2 cellular contexts compared by ENCODE assay signal in the genomic region with DNA sequence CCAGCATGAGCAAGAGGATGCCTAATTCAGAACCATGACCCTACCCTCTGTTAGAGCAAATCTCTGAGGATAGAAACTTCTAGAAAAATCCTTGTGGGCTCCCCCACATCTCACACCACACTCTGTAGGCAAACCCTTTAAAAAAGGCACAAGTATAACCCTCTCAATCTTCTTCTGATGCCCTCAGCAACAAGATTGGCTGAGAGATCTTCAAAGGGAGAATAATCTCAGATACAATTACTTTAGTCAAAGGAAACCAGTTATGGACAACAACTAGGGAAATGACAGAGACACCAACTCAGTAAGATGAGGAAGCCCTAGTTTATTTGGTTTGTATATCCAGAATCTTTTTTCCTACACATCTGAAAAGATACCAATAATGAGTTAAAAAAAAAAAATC.
TF ChIP-seq lines count a peak whose summit lies in the region.

No MANE protein-coding gene starts in this region.

TF ChIP-seq in HEK293, 187 proteins besides CTCF, POLR2A, EP300 and RAD21 (continued from another document):
- TF ChIP-seq, protein P1, sequence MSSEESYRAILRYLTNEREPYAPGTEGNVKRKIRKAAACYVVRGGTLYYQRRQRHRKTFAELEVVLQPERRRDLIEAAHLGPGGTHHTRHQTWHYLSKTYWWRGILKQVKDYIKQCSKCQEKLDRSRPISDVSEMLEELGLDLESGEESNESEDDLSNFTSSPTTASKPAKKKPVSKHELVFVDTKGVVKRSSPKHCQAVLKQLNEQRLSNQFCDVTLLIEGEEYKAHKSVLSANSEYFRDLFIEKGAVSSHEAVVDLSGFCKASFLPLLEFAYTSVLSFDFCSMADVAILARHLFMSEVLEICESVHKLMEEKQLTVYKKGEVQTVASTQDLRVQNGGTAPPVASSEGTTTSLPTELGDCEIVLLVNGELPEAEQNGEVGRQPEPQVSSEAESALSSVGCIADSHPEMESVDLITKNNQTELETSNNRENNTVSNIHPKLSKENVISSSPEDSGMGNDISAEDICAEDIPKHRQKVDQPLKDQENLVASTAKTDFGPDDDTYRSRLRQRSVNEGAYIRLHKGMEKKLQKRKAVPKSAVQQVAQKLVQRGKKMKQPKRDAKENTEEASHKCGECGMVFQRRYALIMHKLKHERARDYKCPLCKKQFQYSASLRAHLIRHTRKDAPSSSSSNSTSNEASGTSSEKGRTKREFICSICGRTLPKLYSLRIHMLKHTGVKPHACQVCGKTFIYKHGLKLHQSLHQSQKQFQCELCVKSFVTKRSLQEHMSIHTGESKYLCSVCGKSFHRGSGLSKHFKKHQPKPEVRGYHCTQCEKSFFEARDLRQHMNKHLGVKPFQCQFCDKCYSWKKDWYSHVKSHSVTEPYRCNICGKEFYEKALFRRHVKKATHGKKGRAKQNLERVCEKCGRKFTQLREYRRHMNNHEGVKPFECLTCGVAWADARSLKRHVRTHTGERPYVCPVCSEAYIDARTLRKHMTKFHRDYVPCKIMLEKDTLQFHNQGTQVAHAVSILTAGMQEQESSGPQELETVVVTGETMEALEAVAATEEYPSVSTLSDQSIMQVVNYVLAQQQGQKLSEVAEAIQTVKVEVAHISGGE (tag by site-specific recombination; conservative IDR thresholded peaks at IDR 0.05; ENCODE audit: low read depth) = no peak
- no peak for TF ChIP-seq ZNF16 (tag by site-specific recombination; IDR thresholded peaks at IDR 0.05; ENCODE audit: low read depth)
- no peak for TF ChIP-seq ZNF341 (tag by site-specific recombination; IDR thresholded peaks at IDR 0.05; ENCODE audit: low read depth)
- TF ChIP-seq ZBTB1 (tag by site-specific recombination; IDR thresholded peaks at IDR 0.05) = no peak
TF ChIP-seq in HEK293: peak in this region for 0.

TF ChIP-seq in GM12878, 131 proteins besides CTCF, POLR2A, EP300 and RAD21 (continued from another document):
- TF ChIP-seq, protein P2, sequence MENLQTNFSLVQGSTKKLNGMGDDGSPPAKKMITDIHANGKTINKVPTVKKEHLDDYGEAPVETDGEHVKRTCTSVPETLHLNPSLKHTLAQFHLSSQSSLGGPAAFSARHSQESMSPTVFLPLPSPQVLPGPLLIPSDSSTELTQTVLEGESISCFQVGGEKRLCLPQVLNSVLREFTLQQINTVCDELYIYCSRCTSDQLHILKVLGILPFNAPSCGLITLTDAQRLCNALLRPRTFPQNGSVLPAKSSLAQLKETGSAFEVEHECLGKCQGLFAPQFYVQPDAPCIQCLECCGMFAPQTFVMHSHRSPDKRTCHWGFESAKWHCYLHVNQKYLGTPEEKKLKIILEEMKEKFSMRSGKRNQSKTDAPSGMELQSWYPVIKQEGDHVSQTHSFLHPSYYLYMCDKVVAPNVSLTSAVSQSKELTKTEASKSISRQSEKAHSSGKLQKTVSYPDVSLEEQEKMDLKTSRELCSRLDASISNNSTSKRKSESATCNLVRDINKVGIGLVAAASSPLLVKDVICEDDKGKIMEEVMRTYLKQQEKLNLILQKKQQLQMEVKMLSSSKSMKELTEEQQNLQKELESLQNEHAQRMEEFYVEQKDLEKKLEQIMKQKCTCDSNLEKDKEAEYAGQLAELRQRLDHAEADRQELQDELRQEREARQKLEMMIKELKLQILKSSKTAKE (IDR thresholded peaks at IDR 0.05; ENCODE audit: low read depth, poor library complexity, severe bottlenecking) = no peak
- TF ChIP-seq JUND (IDR thresholded peaks at IDR 0.05; ENCODE audit: low read depth, low read length) = no peak
- TF ChIP-seq, protein P3, sequence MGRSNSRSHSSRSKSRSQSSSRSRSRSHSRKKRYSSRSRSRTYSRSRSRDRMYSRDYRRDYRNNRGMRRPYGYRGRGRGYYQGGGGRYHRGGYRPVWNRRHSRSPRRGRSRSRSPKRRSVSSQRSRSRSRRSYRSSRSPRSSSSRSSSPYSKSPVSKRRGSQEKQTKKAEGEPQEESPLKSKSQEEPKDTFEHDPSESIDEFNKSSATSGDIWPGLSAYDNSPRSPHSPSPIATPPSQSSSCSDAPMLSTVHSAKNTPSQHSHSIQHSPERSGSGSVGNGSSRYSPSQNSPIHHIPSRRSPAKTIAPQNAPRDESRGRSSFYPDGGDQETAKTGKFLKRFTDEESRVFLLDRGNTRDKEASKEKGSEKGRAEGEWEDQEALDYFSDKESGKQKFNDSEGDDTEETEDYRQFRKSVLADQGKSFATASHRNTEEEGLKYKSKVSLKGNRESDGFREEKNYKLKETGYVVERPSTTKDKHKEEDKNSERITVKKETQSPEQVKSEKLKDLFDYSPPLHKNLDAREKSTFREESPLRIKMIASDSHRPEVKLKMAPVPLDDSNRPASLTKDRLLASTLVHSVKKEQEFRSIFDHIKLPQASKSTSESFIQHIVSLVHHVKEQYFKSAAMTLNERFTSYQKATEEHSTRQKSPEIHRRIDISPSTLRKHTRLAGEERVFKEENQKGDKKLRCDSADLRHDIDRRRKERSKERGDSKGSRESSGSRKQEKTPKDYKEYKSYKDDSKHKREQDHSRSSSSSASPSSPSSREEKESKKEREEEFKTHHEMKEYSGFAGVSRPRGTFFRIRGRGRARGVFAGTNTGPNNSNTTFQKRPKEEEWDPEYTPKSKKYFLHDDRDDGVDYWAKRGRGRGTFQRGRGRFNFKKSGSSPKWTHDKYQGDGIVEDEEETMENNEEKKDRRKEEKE (IDR thresholded peaks at IDR 0.05) = no peak
- TF ChIP-seq, protein P4, sequence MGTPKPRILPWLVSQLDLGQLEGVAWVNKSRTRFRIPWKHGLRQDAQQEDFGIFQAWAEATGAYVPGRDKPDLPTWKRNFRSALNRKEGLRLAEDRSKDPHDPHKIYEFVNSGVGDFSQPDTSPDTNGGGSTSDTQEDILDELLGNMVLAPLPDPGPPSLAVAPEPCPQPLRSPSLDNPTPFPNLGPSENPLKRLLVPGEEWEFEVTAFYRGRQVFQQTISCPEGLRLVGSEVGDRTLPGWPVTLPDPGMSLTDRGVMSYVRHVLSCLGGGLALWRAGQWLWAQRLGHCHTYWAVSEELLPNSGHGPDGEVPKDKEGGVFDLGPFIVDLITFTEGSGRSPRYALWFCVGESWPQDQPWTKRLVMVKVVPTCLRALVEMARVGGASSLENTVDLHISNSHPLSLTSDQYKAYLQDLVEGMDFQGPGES (IDR thresholded peaks at IDR 0.05) = no peak
- TF ChIP-seq EED (IDR thresholded peaks at IDR 0.05; ENCODE audit: low read depth) = no peak
- no peak for TF ChIP-seq CHD1 (IDR thresholded peaks at IDR 0.05; ENCODE audit: low read depth, low read length)
- TF ChIP-seq, protein P5, sequence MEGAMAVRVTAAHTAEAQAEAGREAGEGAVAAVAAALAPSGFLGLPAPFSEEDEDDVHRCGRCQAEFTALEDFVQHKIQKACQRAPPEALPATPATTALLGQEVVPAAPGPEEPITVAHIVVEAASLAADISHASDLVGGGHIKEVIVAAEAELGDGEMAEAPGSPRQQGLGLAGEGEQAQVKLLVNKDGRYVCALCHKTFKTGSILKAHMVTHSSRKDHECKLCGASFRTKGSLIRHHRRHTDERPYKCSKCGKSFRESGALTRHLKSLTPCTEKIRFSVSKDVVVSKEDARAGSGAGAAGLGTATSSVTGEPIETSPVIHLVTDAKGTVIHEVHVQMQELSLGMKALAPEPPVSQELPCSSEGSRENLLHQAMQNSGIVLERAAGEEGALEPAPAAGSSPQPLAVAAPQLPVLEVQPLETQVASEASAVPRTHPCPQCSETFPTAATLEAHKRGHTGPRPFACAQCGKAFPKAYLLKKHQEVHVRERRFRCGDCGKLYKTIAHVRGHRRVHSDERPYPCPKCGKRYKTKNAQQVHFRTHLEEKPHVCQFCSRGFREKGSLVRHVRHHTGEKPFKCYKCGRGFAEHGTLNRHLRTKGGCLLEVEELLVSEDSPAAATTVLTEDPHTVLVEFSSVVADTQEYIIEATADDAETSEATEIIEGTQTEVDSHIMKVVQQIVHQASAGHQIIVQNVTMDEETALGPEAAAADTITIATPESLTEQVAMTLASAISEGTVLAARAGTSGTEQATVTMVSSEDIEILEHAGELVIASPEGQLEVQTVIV (IDR thresholded peaks at IDR 0.05; ENCODE audit: borderline replicate concordance, partially characterized antibody) = no peak
- no peak for TF ChIP-seq ZNF384 (IDR thresholded peaks at IDR 0.05; ENCODE audit: borderline replicate concordance, low read depth, low read length)
- no peak for TF ChIP-seq BCL11A (IDR thresholded peaks at IDR 0.05; ENCODE audit: low read depth, low read length)
TF ChIP-seq in GM12878: peak in this region for 0.
